Comparison of ENCODE assay signal across 10 cellular contexts in the genomic region with DNA sequence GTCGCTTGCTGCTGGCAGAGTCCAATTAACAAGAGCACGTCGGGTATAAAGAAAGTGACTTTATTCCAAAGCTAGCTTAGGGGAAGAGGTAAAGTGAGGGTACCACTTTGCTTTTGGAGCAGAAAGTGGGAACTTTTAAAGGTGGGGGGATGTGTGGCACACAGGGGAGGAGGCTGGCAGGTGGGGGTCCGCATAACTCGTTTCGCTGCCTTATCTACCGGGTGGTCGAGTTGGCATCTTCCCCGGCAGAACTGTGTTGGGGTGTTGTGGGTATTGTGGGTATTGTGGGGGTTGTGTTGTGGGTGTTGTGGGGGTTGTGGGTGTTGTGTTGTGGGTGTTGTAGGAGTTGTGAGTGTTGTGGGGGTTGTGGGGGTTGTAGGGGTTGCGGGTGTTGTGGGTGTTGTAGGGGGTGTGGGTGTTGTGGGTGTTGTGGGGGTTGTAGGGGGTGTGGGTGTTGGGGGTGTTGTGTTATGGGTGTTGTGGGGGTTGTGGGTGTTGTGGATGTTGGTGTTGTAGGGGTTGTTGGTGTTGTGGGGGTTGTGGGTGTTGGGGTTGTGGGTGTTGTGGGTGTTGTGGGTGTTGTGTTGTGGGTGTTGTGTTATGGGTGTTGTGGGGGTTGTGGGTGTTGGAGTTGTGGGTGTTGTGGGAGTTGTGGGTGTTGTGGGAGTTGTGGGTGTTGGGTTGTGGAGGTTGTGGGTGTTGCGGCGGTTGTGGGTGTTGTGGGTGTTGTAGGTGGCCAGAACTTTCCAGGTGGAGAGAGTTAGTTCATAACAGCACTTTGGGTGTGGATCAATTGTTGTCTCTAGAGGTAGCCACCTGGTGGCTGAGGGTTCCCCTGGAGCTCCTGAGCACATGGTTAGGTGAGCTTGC. TPM values are rescaled to one million over a fixed set of nuclear protein-coding genes. Genes with fewer than 3 reads are reported as not detected.
A peak's percentile ranks its signal among the peaks of the same experiment; 100 is the strongest.
DNase-seq lines count a peak whose midpoint lies in the region; ATAC-seq, FAIRE-seq and TF ChIP-seq lines count a peak whose summit lies in the region.
"Had no signal": no experiment of that assay in that cellular context is flagged by ENCODE, and none has a peak within 500 bp of the region (broad histone marks: within the 10 kb centered on the region; RNA-seq: fewer than 3 reads in every experiment).

No MANE protein-coding gene starts in this region.

- 61 to 71% (median 67%) methylated on average over 12 of the region's 12 CpGs for WGBS in spleen, 5 donors

- peak; percentile 87 for FAIRE-seq in GM12891 (lab: Jason Lieb, UNC)

- TF ChIP-seq CTCF in breast epithelium (IDR thresholded peaks at IDR 0.05) = peak in 1 of 3 donors; percentile 10
- peak in 1 of 11 experiments; percentile 11 for TF ChIP-seq CTCF in spleen (IDR thresholded peaks at IDR 0.05 in 8 of 11, conservative IDR thresholded peaks at IDR 0.05 in 3 of 11)

- TF ChIP-seq POLR2A in GM12891 (IDR thresholded peaks at IDR 0.05; ENCODE audit: low read depth, low read length) (no peak), breast epithelium (IDR thresholded peaks at IDR 0.05) (no peak), spleen (IDR thresholded peaks at IDR 0.05) (no peak)

- DNase-seq in GM12891 (ENCODE audit: insufficient read length, low spot score) (no peak), SJSA1 (ENCODE audit: low read depth in 1 of 2, low spot score in 2 of 2) (no peak), breast epithelium (ENCODE audit: low spot score in 2 of 2) (no peak), spleen (peak; percentile 62), HCEC 1CT (no peak), NCI-H1105 treated with DMSO at 0.1 percent for 48 hours (lab: John Stamatoyannopoulos, UW) (no peak), NCI-H526 (lab: John Stamatoyannopoulos, UW) (no peak)
- DNase-seq: NCI-H345 had no signal

- H3K36me3 ChIP-seq in SJSA1 (peaks cover 21% of the 10 kb centered on the region), breast epithelium (no peaks in the 10 kb centered on the region), spleen (peaks cover 0 to 3% (median 0%) of the 10 kb centered on the region in 6 donors)
- H3K36me3 ChIP-seq: thyroid gland had no signal

- H3K4me1 ChIP-seq in SJSA1 (replicated peaks) (peaks cover 28% of the 10 kb centered on the region), breast epithelium (peaks cover 0 to 4% of the 10 kb centered on the region in 2 donors), spleen (peaks cover 13 to 93% (median 58%) of the 10 kb centered on the region in 6 donors)

- H3K9me3 ChIP-seq in SJSA1 (replicated peaks) (no peaks in the 10 kb centered on the region), breast epithelium (peaks cover 0 to 2% of the 10 kb centered on the region in 2 donors), spleen (peaks cover 0 to 9% (median 7%) of the 10 kb centered on the region in 8 donors)
- H3K9me3 ChIP-seq: thyroid gland had no signal

- H3K27ac ChIP-seq in SJSA1 (no peak overlapping the region), breast epithelium (no peak overlapping the region), spleen (peak overlapping the region in 6 of 8 donors; percentile 55 to 82 (median 76))
- H3K27ac ChIP-seq: thyroid gland had no signal

- H3K4me3 ChIP-seq in SJSA1 (peak overlapping the region; percentile 38), breast epithelium (peak overlapping the region in 2 of 3 donors; percentile 46 to 64), spleen (peak overlapping the region in 4 of 8 donors; percentile 30 to 68 (median 40))
- H3K4me3 ChIP-seq: thyroid gland had no signal

- H3K27me3 ChIP-seq in SJSA1 (replicated peaks) (no peaks in the 10 kb centered on the region), breast epithelium (no peaks in the 10 kb centered on the region), spleen (replicated peaks in 1 of 7) (no peaks in the 10 kb centered on the region)
- H3K27me3 ChIP-seq: thyroid gland had no signal

- ATAC-seq in GM18498 (IDR thresholded peaks at IDR 0.05; ENCODE audit: unreplicated experiment) = no peak

- intact Hi-C loops in breast epithelium (cut with DNase I; ENCODE audit: low total_unique reads) = no loop called here
- intact Hi-C loops in spleen (cut with DNase I; ENCODE audit: low total_unique reads) = loop anchor here (10.0 kb wide), 1 partner anchor 53 kb away; a partner anchor contains a TSS

TF ChIP-seq in GM12891, 5 proteins besides CTCF, POLR2A, EP300 and RAD21:
- no peak for TF ChIP-seq POU2F2 (IDR thresholded peaks at IDR 0.05; ENCODE audit: low read depth, low read length)
- TF ChIP-seq SPI1 (IDR thresholded peaks at IDR 0.05; ENCODE audit: low read depth, low read length) = no peak
- TF ChIP-seq POLR2AphosphoS5 (IDR thresholded peaks at IDR 0.05; ENCODE audit: low read depth, low read length) = no peak
- TF ChIP-seq TAF1 (IDR thresholded peaks at IDR 0.05; ENCODE audit: low read depth, low read length) = no peak
- no peak for TF ChIP-seq PAX5 (IDR thresholded peaks at IDR 0.05; ENCODE audit: insufficient read depth, low read length, severe bottlenecking)

RNA-seq across cellular contexts. Expression of a gene that starts 52.7 kb away (rescaled TPM):
- 36.9 TPM for polyA plus RNA-seq in GM12891 (2012; ENCODE audit: low read depth, missing spikeins)
- 43.5 and 66.9 TPM in 2 replicates for total RNA-seq in SJSA1 (2014; rRNA removed; shearing (Covaris generic))
- 10 to 100 TPM; 27.2 to 35.8 (median 28.2) TPM for total RNA-seq in breast epithelium
- total RNA-seq in spleen = 10 to 100 TPM; 50.8 to 92.0 (median 64.5) TPM
- polyA plus RNA-seq in spleen = 10 to 100 TPM in 1 of 3 donors, 1 to 10 TPM in 2; 6.9 to 20.7 (median 8.3) TPM

Comparison
In these comparisons a context has a peak if more than half of its experiments do, and no peak if none do; other contexts are left out.
1. H3K27ac ChIP-seq: peak in spleen (6 of 8); none in SJSA1 (single experiment) and breast epithelium (0 of 2).